In genomic region chr5:144013816-144014215, GRCh38 we compare ENCODE assay signal across 7 cellular contexts.
"Had no signal": no experiment of that assay in that cellular context is flagged by ENCODE, and none has a peak within 500 bp of the region (broad histone marks: within the 10 kb centered on the region; RNA-seq: fewer than 3 reads in every experiment).

No MANE protein-coding gene starts in this region.

- H3K27ac ChIP-seq: GM23248 had no signal

- DNase-seq: GOT3, H7, KG1 had no signal

- ATAC-seq: HCT116, K562 had no signal

- H3K9me3 ChIP-seq: HAP-1 had no signal

- H3K9ac ChIP-seq: GM23248 had no signal

- H3K36me3 ChIP-seq: HAP-1 had no signal

- H3K4me3 ChIP-seq: GM23248, HAP-1, K562 had no signal
